In genomic region chr5:52827815-52828214, GRCh38 we compare ENCODE assay signal across 38 cellular contexts.
"Had no signal": no experiment of that assay in that cellular context is flagged by ENCODE, and none has a peak within 500 bp of the region (broad histone marks: within the 10 kb centered on the region; RNA-seq: fewer than 3 reads in every experiment).

No MANE protein-coding gene starts in this region.

- DNase-seq: activated effector memory CD4-positive, alpha-beta T cell treated with anti-CD3 and anti-CD28 coated beads, Interleukin-2, amount 50 U/mL, for 16 hours; activated effector memory CD4-positive, alpha-beta T cell treated with Interleukin-2 at 50 U/mL for 16 hours; activated gamma-delta T cell; activated gamma-delta T cell treated with Interleukin-2 at 50 U/mL for 16 hours; activated naive CD4-positive, alpha-beta T cell; activated naive CD4-positive, alpha-beta T cell treated with anti-CD3 and anti-CD28 coated beads for 36 hours; activated naive CD4-positive, alpha-beta T cell treated with anti-CD3 and anti-CD28 coated beads, Interleukin-2, amount 10 ng/mL, durations not matched to agents 7 days and 5 days; activated naive CD4-positive, alpha-beta T cell treated with anti-CD3 and anti-CD28 coated beads, Interleukin-2, amount 50 U/mL, for 16 hours; activated naive CD4-positive, alpha-beta T cell treated with Interleukin-2 at 50 U/mL for 16 hours; activated naive CD8-positive, alpha-beta T cell treated with anti-CD3 and anti-CD28 coated beads for 36 hours; activated naive CD8-positive, alpha-beta T cell treated with anti-CD3 and anti-CD28 coated beads, Interleukin-2, amount 10 ng/mL, durations not matched to agents 7 days and 5 days; activated naive CD8-positive, alpha-beta T cell treated with anti-CD3 and anti-CD28 coated beads, Interleukin-2, amount 50 U/mL, for 24 hours; activated T-cell treated with anti-CD3 and anti-CD28 coated beads, Interleukin-2, amount 50 U/mL, for 48 hours; activated T-cell treated with anti-CD3 and anti-CD28 coated beads, Interleukin-2, amount 50 U/mL, for 72 hours; adrenal gland; amniotic stem cell; amygdala; anterior cingulate cortex; aorta; body of pancreas; brain microvascular endothelial cell; caudate nucleus; central memory CD4-positive, alpha-beta T cell; cerebellar nuclear complex; colonic mucosa had no signal

- FAIRE-seq: bronchial epithelial cell, colon had no signal

- H3K4me1 ChIP-seq: breast epithelium, colonic mucosa had no signal

- H3K27me3 Mint-ChIP-seq: activated naive CD4-positive, alpha-beta T cell treated with anti-CD3 and anti-CD28 coated beads, Interleukin-2, amount 10 ng/mL, durations not matched to agents 7 days and 5 days; activated naive CD4-positive, alpha-beta T cell treated with anti-CD3 and anti-CD28 coated beads, Interleukin-2, amount 50 U/mL, for 24 hours; activated naive CD8-positive, alpha-beta T cell; activated naive CD8-positive, alpha-beta T cell treated with anti-CD3 and anti-CD28 coated beads for 36 hours; activated naive CD8-positive, alpha-beta T cell treated with anti-CD3 and anti-CD28 coated beads, Interleukin-2, amount 10 ng/mL, durations not matched to agents 7 days and 5 days; activated naive CD8-positive, alpha-beta T cell treated with anti-CD3 and anti-CD28 coated beads, Interleukin-2, amount 50 U/mL, for 24 hours; activated T-helper 17 cell treated with anti-CD3 and anti-CD28 coated beads, Interleukin-2, amount 50 U/mL, for 72 hours; brain; central memory CD8-positive, alpha-beta T cell had no signal

- H3K36me3 ChIP-seq: adrenal gland, ascending aorta, brain microvascular endothelial cell, breast epithelium, cardiac muscle cell, colonic mucosa had no signal

- H3K36me3 Mint-ChIP-seq: activated naive CD4-positive, alpha-beta T cell treated with anti-CD3 and anti-CD28 coated beads, Interleukin-2, amount 10 ng/mL, durations not matched to agents 7 days and 5 days; brain had no signal

- H3K4me1 Mint-ChIP-seq: activated T-helper 17 cell treated with anti-CD3 and anti-CD28 coated beads, Interleukin-2, amount 50 U/mL, for 72 hours; brain had no signal

- H3K27ac Mint-ChIP-seq: activated naive CD4-positive, alpha-beta T cell treated with anti-CD3 and anti-CD28 coated beads for 36 hours; activated naive CD4-positive, alpha-beta T cell treated with anti-CD3 and anti-CD28 coated beads, Interleukin-2, amount 10 ng/mL, durations not matched to agents 7 days and 5 days; activated naive CD4-positive, alpha-beta T cell treated with anti-CD3 and anti-CD28 coated beads, Interleukin-2, amount 50 U/mL, for 24 hours; activated naive CD4-positive, alpha-beta T cell treated with anti-CD3 and anti-CD28 coated beads, Interleukin-2, amount 50 U/mL, for 72 hours; activated naive CD8-positive, alpha-beta T cell; activated naive CD8-positive, alpha-beta T cell treated with anti-CD3 and anti-CD28 coated beads for 36 hours; activated naive CD8-positive, alpha-beta T cell treated with anti-CD3 and anti-CD28 coated beads, Interleukin-2, amount 10 ng/mL, durations not matched to agents 7 days and 5 days; activated naive CD8-positive, alpha-beta T cell treated with anti-CD3 and anti-CD28 coated beads, Interleukin-2, amount 50 U/mL, for 24 hours; activated T-cell treated with anti-CD3 and anti-CD28 coated beads, Interleukin-2, amount 50 U/mL, for 72 hours; activated T-helper 1 cell treated with anti-CD3 and anti-CD28 coated beads, Interleukin-12 subunit alpha, Interleukin-12 subunit beta, Interleukin-2, Interleukin-4 antibody, amounts not matched to agents 30 ng/mL and 10 ng/mL and 1 ng/mL, durations not matched to agents 14 hours and 24 hours and 36 hours; activated T-helper 17 cell treated with anti-CD3 and anti-CD28 coated beads, Interleukin-2, amount 50 U/mL, for 72 hours; activated T-helper 2 cell treated with anti-CD3 and anti-CD28 coated beads, Interferon-gamma antibody, Interleukin-2, Interleukin-4, amounts not matched to agents 10 μg/mL and 5 μg/mL and 100 μg/mL, durations not matched to agents 14 hours and 24 hours and 36 hours; brain had no signal

- H3K9me3 Mint-ChIP-seq: activated naive CD4-positive, alpha-beta T cell treated with anti-CD3 and anti-CD28 coated beads, Interleukin-2, amount 50 U/mL, for 24 hours; central memory CD8-positive, alpha-beta T cell had no signal

- ATAC-seq: activated naive CD4-positive, alpha-beta T cell treated with anti-CD3 and anti-CD28 coated beads, Interleukin-2, amount 50 U/mL, for 72 hours; activated naive CD8-positive, alpha-beta T cell treated with anti-CD3 and anti-CD28 coated beads, Interleukin-2, amount 50 U/mL, for 24 hours; activated T-cell treated with anti-CD3 and anti-CD28 coated beads, Interleukin-2, amount 50 U/mL, for 72 hours; activated T-helper 17 cell treated with anti-CD3 and anti-CD28 coated beads, Interleukin-2, amount 50 U/mL, for 72 hours; body of pancreas had no signal

- H3K9me3 ChIP-seq: adrenal gland, ascending aorta, body of pancreas, breast epithelium, colonic mucosa had no signal

- H3K27me3 ChIP-seq: adrenal gland, ascending aorta, body of pancreas, brain microvascular endothelial cell, breast epithelium, cardiac muscle cell, colonic mucosa had no signal

- H3K4me3 Mint-ChIP-seq: activated naive CD4-positive, alpha-beta T cell treated with anti-CD3 and anti-CD28 coated beads for 36 hours; activated naive CD4-positive, alpha-beta T cell treated with anti-CD3 and anti-CD28 coated beads, Interleukin-2, amount 10 ng/mL, durations not matched to agents 7 days and 5 days; activated naive CD4-positive, alpha-beta T cell treated with anti-CD3 and anti-CD28 coated beads, Interleukin-2, amount 50 U/mL, for 24 hours; activated naive CD8-positive, alpha-beta T cell; activated naive CD8-positive, alpha-beta T cell treated with anti-CD3 and anti-CD28 coated beads for 36 hours; activated naive CD8-positive, alpha-beta T cell treated with anti-CD3 and anti-CD28 coated beads, Interleukin-2, amount 10 ng/mL, durations not matched to agents 7 days and 5 days; activated naive CD8-positive, alpha-beta T cell treated with anti-CD3 and anti-CD28 coated beads, Interleukin-2, amount 50 U/mL, for 24 hours; activated T-cell treated with anti-CD3 and anti-CD28 coated beads, Interleukin-2, amount 50 U/mL, for 72 hours; activated T-helper 1 cell treated with anti-CD3 and anti-CD28 coated beads, Interleukin-12 subunit alpha, Interleukin-12 subunit beta, Interleukin-2, Interleukin-4 antibody, amounts not matched to agents 30 ng/mL and 10 ng/mL and 1 ng/mL, durations not matched to agents 14 hours and 24 hours and 36 hours; activated T-helper 17 cell treated with anti-CD3 and anti-CD28 coated beads, Interleukin-2, amount 50 U/mL, for 72 hours; brain; central memory CD8-positive, alpha-beta T cell had no signal

- H3K4me3 ChIP-seq: adrenal gland, ascending aorta, body of pancreas, breast epithelium, cardiac muscle cell, colonic mucosa had no signal

- H3K27ac ChIP-seq: adrenal gland, ascending aorta, body of pancreas, brain microvascular endothelial cell, breast epithelium, cardiac muscle cell, colonic mucosa had no signal
